Comparison of ENCODE assay signal across 8 cellular contexts in genomic region chr10:24209421-24209770, GRCh38. TPM values are rescaled to one million over a fixed set of nuclear protein-coding genes. Genes with fewer than 3 reads are reported as not detected.
DNase-seq lines count a peak whose midpoint lies in the region; ATAC-seq, FAIRE-seq and TF ChIP-seq lines count a peak whose summit lies in the region.

No MANE protein-coding gene starts in this region.

- no peak for TF ChIP-seq POLR2A in HepG2 (IDR thresholded peaks at IDR 0.05; ENCODE audit: insufficient read depth in 1 of 2, low read depth in 2 of 2, low read length in 2 of 2)

- no peak overlapping the region for H2AFZ ChIP-seq in HepG2 (ENCODE audit: low read length)

- no peak for FAIRE-seq in HepG2 (lab: Jason Lieb, UNC)

- H3K4me2 ChIP-seq in HepG2 (ENCODE audit: low read depth, low read length) = peak overlapping the region; percentile 84

- 0% methylated on average over 5 of the region's 5 CpGs for WGBS in HepG2 (ENCODE audit: low lambda C conversion rate)

- H3K36me3 ChIP-seq in ascending aorta = no peaks in the 10 kb centered on the region
- no peaks in the 10 kb centered on the region for H3K36me3 ChIP-seq in HepG2 (replicated peaks in 1 of 2; ENCODE audit: control insufficient read depth in 1 of 2, insufficient read depth in 2 of 2, low read length in 2 of 2)
- H3K36me3 ChIP-seq in subcutaneous abdominal adipose tissue (ENCODE audit: control insufficient read depth in 5 of 5, insufficient read depth in 5 of 5, low read length in 5 of 5) = no peaks in the 10 kb centered on the region

- peaks cover 33 to 38% (median 35%) of the 10 kb centered on the region in 3 donors for H3K27me3 Mint-ChIP-seq in CD14-positive monocyte (ENCODE audit: low read depth in 3 of 3)

- H3K27ac Mint-ChIP-seq in CD14-positive monocyte = no peak overlapping the region

- H3K4me1 ChIP-seq in ascending aorta (peaks cover 0 to 6% of the 10 kb centered on the region in 2 donors), HepG2 (ENCODE audit: insufficient read depth, low read length) (peaks cover 57% of the 10 kb centered on the region), subcutaneous abdominal adipose tissue (ENCODE audit: control insufficient read depth in 5 of 5, insufficient read depth in 5 of 5, low read length in 5 of 5) (peaks cover 2 to 57% (median 31%) of the 10 kb centered on the region in 5 donors)

- ATAC-seq in GM19438 (IDR thresholded peaks at IDR 0.05; ENCODE audit: low read depth, unreplicated experiment) = peak; percentile 24
- ATAC-seq in HepG2 = 0 out of 3 replicates have a peak, but pooled peaks have one; percentile 1

- peak overlapping the region; percentile 76 to 77 for H3K27ac ChIP-seq in ascending aorta
- peak overlapping the region; percentile 90 for H3K27ac ChIP-seq in HepG2 (ENCODE audit: extremely low read length, insufficient read depth, low read length)
- peak overlapping the region; percentile 92 for H3K27ac ChIP-seq in subcutaneous abdominal adipose tissue (ENCODE audit: low read depth, low read length)

- DNase-seq in CD14-positive monocyte (ENCODE audit: low spot score) = no peak
- peak; percentile 16 for DNase-seq in HT-29 (ENCODE audit: low spot score)
- DNase-seq in ascending aorta (ENCODE audit: low spot score in 2 of 2) = no peak
- no peak for DNase-seq in HepG2 (ENCODE audit: low spot score)
- DNase-seq in activated CD4-positive, CD25-positive, alpha-beta regulatory T cell (lab: John Stamatoyannopoulos, UW) = no peak
- DNase-seq in 8988T = no peak

- peak overlapping the region; percentile 12 to 73 for H3K4me3 Mint-ChIP-seq in CD14-positive monocyte

- peak overlapping the region; percentile 79 for H3K9ac ChIP-seq in HepG2 (ENCODE audit: insufficient read depth, low read depth, low read length)
- H3K9ac ChIP-seq in subcutaneous abdominal adipose tissue (ENCODE audit: low read length in 5 of 5) = peak overlapping the region; percentile 27 to 84 (median 69)

- peak overlapping the region; percentile 66 to 71 for H3K4me3 ChIP-seq in ascending aorta
- peak overlapping the region; percentile 70 to 88 (median 80) for H3K4me3 ChIP-seq in HepG2 (replicated peaks in 1 of 3; ENCODE audit: insufficient read depth in 1 of 3, low read depth in 2 of 3, low read length in 3 of 3)
- H3K4me3 ChIP-seq in subcutaneous abdominal adipose tissue (ENCODE audit: low read depth in 1 of 5, low read length in 5 of 5) = peak overlapping the region; percentile 58 to 86 (median 76)

- H3K9me3 ChIP-seq in ascending aorta (no peaks in the 10 kb centered on the region), HepG2 (ENCODE audit: low read length) (no peaks in the 10 kb centered on the region), subcutaneous abdominal adipose tissue (ENCODE audit: control insufficient read depth in 5 of 5, low read length in 5 of 5) (no peaks in the 10 kb centered on the region)

- no peaks in the 10 kb centered on the region for H3K27me3 ChIP-seq in ascending aorta
- no peaks in the 10 kb centered on the region for H3K27me3 ChIP-seq in HepG2 (ENCODE audit: control insufficient read depth in 1 of 2, insufficient read depth in 2 of 2, low read length in 2 of 2)
- peaks cover 0 to 4% (median 0%) of the 10 kb centered on the region in 5 donors for H3K27me3 ChIP-seq in subcutaneous abdominal adipose tissue (ENCODE audit: control insufficient read depth in 5 of 5, insufficient read depth in 4 of 5, low read length in 5 of 5)

- peaks cover 0 to 9% (median 5%) of the 10 kb centered on the region in 7 donors for H3K9me3 Mint-ChIP-seq in CD14-positive monocyte

- in situ Hi-C loops in HepG2 (cut with HindIII; ENCODE audit: extremely low pct_ligation_motif_present, low pct_unique_long_range_greater_than_20kb) = loop anchor here (10.0 kb wide), 1 partner anchor 345 kb away; no protein-coding TSS in a partner anchor

- TF ChIP-seq CTCF in CD14-positive monocyte (IDR thresholded peaks at IDR 0.05) = no peak
- no peak for TF ChIP-seq CTCF in ascending aorta (IDR thresholded peaks at IDR 0.05)
- no peak for TF ChIP-seq CTCF in HepG2 (CRISPR knock-in tag; IDR thresholded peaks at IDR 0.05)

- no peaks in the 10 kb centered on the region for H3K36me3 Mint-ChIP-seq in CD14-positive monocyte

- TF ChIP-seq EP300 in HepG2 (IDR thresholded peaks at IDR 0.05; ENCODE audit: low read depth in 2 of 2, low read length in 2 of 2) (no peak), HepG2 (CRISPR knock-in tag; IDR thresholded peaks at IDR 0.05; ENCODE audit: borderline replicate concordance) (no peak)

- CTCF ChIA-PET in HepG2 (lab: Yijun Ruan, JAX; ENCODE audit: low intra/inter-chr PET ratio, low total read pairs) = no interaction called here

- TF ChIP-seq RAD21 in HepG2 (CRISPR knock-in tag; IDR thresholded peaks at IDR 0.05) = no peak

- H3K4me1 Mint-ChIP-seq in CD14-positive monocyte = peaks cover 7% of the 10 kb centered on the region

- POLR2A ChIA-PET in HepG2 (lab: Yijun Ruan, JAX) = interaction anchor here (0.7 to 1.3 kb wide), 4 partner anchors 16 to 872 kb away, joined by 3 to 4 read pairs (median 3); no protein-coding TSS in a partner anchor

- H3K79me2 ChIP-seq in HepG2 (ENCODE audit: insufficient read depth, low read length) = peaks cover 14% of the 10 kb centered on the region

- intact Hi-C loops in CD14-positive monocyte (cut with micrococcal nuclease) = no loop called here
- intact Hi-C loops in ascending aorta (cut with DNase I) = loop anchor here (5.0 kb wide), 2 partner anchors 133 to 153 kb away; no protein-coding TSS in a partner anchor
- intact Hi-C loops in HepG2 (cut with micrococcal nuclease; ENCODE audit: unreplicated experiment) = loop anchor here (5.0 kb wide), 1 partner anchor 108 kb away; no protein-coding TSS in a partner anchor

- BruUV-seq in HepG2 (replicated peaks; lab: Mats Ljungman, UMichigan) = TSS peak; percentile 75

- peaks cover 4% of the 10 kb centered on the region; the same call in 1 of the 2 replicates for H4K20me1 ChIP-seq in HepG2 (ENCODE audit: insufficient read depth, low read length)

TF ChIP-seq in HepG2, 621 proteins besides CTCF, POLR2A, EP300 and RAD21 (continues in another document):
- TF ChIP-seq ZNF792 (CRISPR knock-in tag; IDR thresholded peaks at IDR 0.05) (no peak), TFE3 (CRISPR knock-in tag; IDR thresholded peaks at IDR 0.05) (no peak), TARDBP (CRISPR knock-in tag; IDR thresholded peaks at IDR 0.05) (no peak), TCF12 (IDR thresholded peaks at IDR 0.05) (no peak), TCF12 (CRISPR knock-in tag; IDR thresholded peaks at IDR 0.05) (no peak), KDM5A (IDR thresholded peaks at IDR 0.05; ENCODE audit: borderline replicate concordance, low read length) (peak; percentile 24; the same call in 1 of the 2 replicates), ARID3A (IDR thresholded peaks at IDR 0.05; ENCODE audit: low read depth, low read length) (no peak), ZNF549 (CRISPR knock-in tag; IDR thresholded peaks at IDR 0.05) (no peak)

RNA-seq across cellular contexts. Expression of gene KIAA1217, which starts 0.5 kb away (rescaled TPM):
- polyA plus RNA-seq in CD14-positive monocyte (not detected), HepG2 (2011; rRNA removed) (4.6 and 5.3 TPM in 2 replicates)
- total RNA-seq in HT-29 (2014; rRNA removed; shearing (Covaris generic)) = 9.4 and 9.6 TPM in 2 replicates
- total RNA-seq in ascending aorta (13.0 TPM), HepG2 (2016; rRNA removed; fragmentation: Illumina TruSeq; extraction: Trizol) (9.8 and 10.9 TPM in 2 replicates)
- 1.8 and 2.3 TPM in 2 replicates for total RNA-seq in HepG2 (2016; cell fraction: cytosol; rRNA removed; fragmentation: Illumina TruSeq; extraction: Trizol; ENCODE audit: low read depth)
- 9.5 and 10.5 TPM in 2 replicates for total RNA-seq in HepG2 (2016; cell fraction: insoluble cytoplasmic fraction; rRNA removed; fragmentation: Illumina TruSeq; extraction: Trizol)
- total RNA-seq in HepG2 (2016; cell fraction: membrane; rRNA removed; fragmentation: Illumina TruSeq; extraction: Trizol) = 4.8 and 5.4 TPM in 2 replicates
- 34.3 and 43.9 TPM in 2 replicates for total RNA-seq in HepG2 (2016; cell fraction: nucleus; rRNA removed; fragmentation: Illumina TruSeq; extraction: Trizol)
- polyA plus RNA-seq in HepG2 (2011; cell fraction: cytosol; rRNA removed) = 1.2 and 1.7 TPM in 2 replicates
- polyA plus RNA-seq in HepG2 (2011; cell fraction: nucleus; rRNA removed) = 17.6 and 20.1 TPM in 2 replicates
- polyA plus RNA-seq in HepG2 (2012) = 7.9 and 11.0 TPM in 2 replicates
- polyA plus RNA-seq in HepG2 (2016; cell fraction: cytosol; fragmentation: Illumina TruSeq; extraction: Trizol; ENCODE audit: low read depth) = 0.28 and 0.31 TPM in 2 replicates
- polyA plus RNA-seq in HepG2 (2016; cell fraction: insoluble cytoplasmic fraction; fragmentation: Illumina TruSeq; extraction: Trizol; ENCODE audit: low read depth) = 6.1 and 8.9 TPM in 2 replicates
- 0.71 and 0.95 TPM in 2 replicates for polyA plus RNA-seq in HepG2 (2016; cell fraction: membrane; fragmentation: Illumina TruSeq; extraction: Trizol; ENCODE audit: low read depth)
- polyA plus RNA-seq in HepG2 (2016; cell fraction: nucleus; fragmentation: Illumina TruSeq; extraction: Trizol; ENCODE audit: insufficient read depth, low read depth) = 22.8 and 22.9 TPM in 2 replicates
- polyA minus RNA-seq in HepG2 (2011; rRNA and poly(A)+ RNA removed; ENCODE audit: low replicate concordance) = 1.9 and 8.7 TPM in 2 replicates
- 5.4 and 5.5 TPM in 2 replicates for polyA minus RNA-seq in HepG2 (2011; cell fraction: cytosol; rRNA and poly(A)+ RNA removed)
- 37.7 and 40.9 TPM in 2 replicates for polyA minus RNA-seq in HepG2 (2011; cell fraction: nucleus; rRNA and poly(A)+ RNA removed)

Comparison
In these comparisons a context has a peak if more than half of its experiments do, and no peak if none do; other contexts are left out.
1. intact Hi-C loops: an anchor here in ascending aorta (5.0 kb wide) and HepG2 (5.0 kb wide); none called in CD14-positive monocyte.